In the genomic region with DNA sequence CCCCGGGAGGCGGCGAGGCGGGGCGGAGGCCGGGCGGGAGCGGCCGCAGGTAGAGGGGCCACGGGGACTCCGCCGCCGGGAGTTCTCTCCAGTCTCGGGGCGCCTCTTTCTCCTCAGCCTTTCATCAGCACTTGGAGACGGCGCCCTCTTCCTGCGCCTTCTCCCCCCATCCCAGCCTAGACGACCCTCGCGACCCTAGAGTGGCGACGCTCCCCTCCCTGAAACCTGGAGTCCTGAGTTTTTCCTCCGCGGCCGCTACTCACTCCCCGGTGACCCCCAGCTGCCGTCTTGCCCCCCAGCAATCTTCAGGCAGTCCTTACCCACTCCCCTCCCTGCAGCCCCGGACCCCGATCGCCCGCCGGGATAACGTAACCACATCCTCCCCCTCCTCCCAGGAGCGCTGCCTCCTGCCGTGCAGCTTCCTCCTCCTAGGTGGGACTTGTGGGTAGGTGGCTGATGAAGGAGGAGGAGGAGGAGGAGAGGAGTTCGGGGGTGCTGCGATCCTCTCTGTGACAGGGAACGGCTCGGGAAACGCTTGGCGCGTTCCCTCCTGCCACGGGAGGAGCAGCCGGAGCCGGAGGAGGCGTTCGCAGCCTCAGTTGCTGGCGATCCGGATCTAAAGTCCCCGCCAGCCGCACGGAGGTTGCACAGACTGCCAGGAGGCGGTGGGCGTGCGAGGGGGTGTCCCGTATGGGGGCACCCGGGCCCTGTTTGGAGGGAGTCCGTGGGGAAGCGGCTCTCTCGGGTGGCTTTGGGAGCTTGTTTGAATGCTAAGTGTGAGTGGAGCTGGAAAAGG, we compare ENCODE assay signal across 8 cellular contexts. TPM values are rescaled to one million over a fixed set of nuclear protein-coding genes. Genes with fewer than 3 reads are reported as not detected.
DNase-seq lines count a peak whose midpoint lies in the region; ATAC-seq and TF ChIP-seq lines count a peak whose summit lies in the region.

No MANE protein-coding gene starts in this region.

- no peaks in the 10 kb centered on the region for H4K20me1 ChIP-seq in neural cell (ENCODE audit: insufficient read depth)

- no peak for TF ChIP-seq EP300 in neural cell (conservative IDR thresholded peaks at IDR 0.05; ENCODE audit: poor library complexity, severe bottlenecking)

- H3K36me3 ChIP-seq in neural cell (ENCODE audit: insufficient read depth, low read length): no peaks in the 10 kb centered on the region

- peak overlapping the region; percentile 90 for H3K4me3 ChIP-seq in neural cell (ENCODE audit: low read length)

- H3K9me2 ChIP-seq in neural cell (ENCODE audit: insufficient read depth, low read length): no peaks in the 10 kb centered on the region

- peaks cover 44% of the 10 kb centered on the region for H3K79me2 ChIP-seq in neural cell (replicated peaks; ENCODE audit: insufficient read depth, low read length)

- peak; percentile 45 for TF ChIP-seq RAD21 in neural cell (conservative IDR thresholded peaks at IDR 0.05)

- peak overlapping the region; percentile 89 for H3K27ac Mint-ChIP-seq in activated T-helper 17 cell treated with anti-CD3 and anti-CD28 coated beads, Interleukin-2, amount 50 U/mL, for 72 hours

- H2AFZ ChIP-seq in neural cell (ENCODE audit: low read depth, low read length): peak overlapping the region; percentile 52

- H3K36me3 Mint-ChIP-seq in activated T-helper 17 cell treated with anti-CD3 and anti-CD28 coated beads, Interleukin-2, amount 50 U/mL, for 72 hours (ENCODE audit: low read depth): no peaks in the 10 kb centered on the region

- TF ChIP-seq CTCF in foreskin keratinocyte (conservative IDR thresholded peaks at IDR 0.05) (no peak), neural cell (IDR thresholded peaks at IDR 0.05; ENCODE audit: poor library complexity, severe bottlenecking) (peak; percentile 38)

- H3K27ac ChIP-seq in foreskin keratinocyte (peak overlapping the region; percentile 55), neural cell (ENCODE audit: low read length) (peak overlapping the region; percentile 83)

- no peaks in the 10 kb centered on the region for H3K27me3 ChIP-seq in foreskin keratinocyte
- no peaks in the 10 kb centered on the region for H3K27me3 ChIP-seq in neural cell (ENCODE audit: insufficient read depth, low read depth, low read length)

- peak; percentile 36 for DNase-seq in activated CD4-positive, CD25-positive, alpha-beta regulatory T cell treated with anti-CD3 and anti-CD28 coated beads, Interleukin-2, amount 50 U/mL, for 72 hours
- no peak for DNase-seq in activated CD4-positive, CD25-positive, alpha-beta regulatory T cell (lab: John Stamatoyannopoulos, UW)
- DNase-seq in NCI-H1092 treated with DMSO at 0.1 percent for 48 hours (lab: John Stamatoyannopoulos, UW) (peak; percentile 36), foreskin keratinocyte (peak; percentile 14 to 34), dedifferentiated amniotic fluid mesenchymal stem cell (ENCODE audit: extremely low spot score) (no peak)

- H3K9me3 ChIP-seq in neural cell (ENCODE audit: low read length): no peaks in the 10 kb centered on the region

- H3K4me2 ChIP-seq in neural cell (ENCODE audit: low read length): peak overlapping the region; percentile 85

- peaks cover 9% of the 10 kb centered on the region for H3K9me3 Mint-ChIP-seq in activated T-helper 17 cell treated with anti-CD3 and anti-CD28 coated beads, Interleukin-2, amount 50 U/mL, for 72 hours

- H3K4me1 Mint-ChIP-seq in activated T-helper 17 cell treated with anti-CD3 and anti-CD28 coated beads, Interleukin-2, amount 50 U/mL, for 72 hours: peaks cover 10% of the 10 kb centered on the region

- peak overlapping the region; percentile 87 for H3K4me3 Mint-ChIP-seq in activated T-helper 17 cell treated with anti-CD3 and anti-CD28 coated beads, Interleukin-2, amount 50 U/mL, for 72 hours

- peak; percentile 31 for ATAC-seq in activated T-helper 17 cell treated with anti-CD3 and anti-CD28 coated beads, Interleukin-2, amount 50 U/mL, for 72 hours (replicated peaks)
- peak; percentile 32 for ATAC-seq in foreskin keratinocyte
- no peak for ATAC-seq in GM21723 (IDR thresholded peaks at IDR 0.05; ENCODE audit: unreplicated experiment)

- H3K9ac ChIP-seq in neural cell (ENCODE audit: low read length): peak overlapping the region; percentile 90

- H3K4me1 ChIP-seq in foreskin keratinocyte: peaks cover 6% of the 10 kb centered on the region

- H3K27me3 Mint-ChIP-seq in activated T-helper 17 cell treated with anti-CD3 and anti-CD28 coated beads, Interleukin-2, amount 50 U/mL, for 72 hours: no peaks in the 10 kb centered on the region

- H3F3A ChIP-seq in neural cell (ENCODE audit: insufficient read depth, low read length, poor library complexity, severe bottlenecking): peaks cover 3% of the 10 kb centered on the region

TF ChIP-seq in neural cell, 6 proteins besides CTCF, POLR2A, EP300 and RAD21:
- TF ChIP-seq EZH2 (IDR thresholded peaks at IDR 0.05; ENCODE audit: borderline replicate concordance, insufficient read depth, low read length, poor library complexity, severe bottlenecking) (no peak), TAF1 (IDR thresholded peaks at IDR 0.05; ENCODE audit: low read depth) (no peak), POLR2AphosphoS5 (IDR thresholded peaks at IDR 0.05) (peak; percentile 75), MXI1 (conservative IDR thresholded peaks at IDR 0.05; ENCODE audit: poor library complexity, severe bottlenecking) (peak; percentile 46), SMC3 (conservative IDR thresholded peaks at IDR 0.05; ENCODE audit: poor library complexity) (peak; percentile 46)
- TF ChIP-seq, protein P1, sequence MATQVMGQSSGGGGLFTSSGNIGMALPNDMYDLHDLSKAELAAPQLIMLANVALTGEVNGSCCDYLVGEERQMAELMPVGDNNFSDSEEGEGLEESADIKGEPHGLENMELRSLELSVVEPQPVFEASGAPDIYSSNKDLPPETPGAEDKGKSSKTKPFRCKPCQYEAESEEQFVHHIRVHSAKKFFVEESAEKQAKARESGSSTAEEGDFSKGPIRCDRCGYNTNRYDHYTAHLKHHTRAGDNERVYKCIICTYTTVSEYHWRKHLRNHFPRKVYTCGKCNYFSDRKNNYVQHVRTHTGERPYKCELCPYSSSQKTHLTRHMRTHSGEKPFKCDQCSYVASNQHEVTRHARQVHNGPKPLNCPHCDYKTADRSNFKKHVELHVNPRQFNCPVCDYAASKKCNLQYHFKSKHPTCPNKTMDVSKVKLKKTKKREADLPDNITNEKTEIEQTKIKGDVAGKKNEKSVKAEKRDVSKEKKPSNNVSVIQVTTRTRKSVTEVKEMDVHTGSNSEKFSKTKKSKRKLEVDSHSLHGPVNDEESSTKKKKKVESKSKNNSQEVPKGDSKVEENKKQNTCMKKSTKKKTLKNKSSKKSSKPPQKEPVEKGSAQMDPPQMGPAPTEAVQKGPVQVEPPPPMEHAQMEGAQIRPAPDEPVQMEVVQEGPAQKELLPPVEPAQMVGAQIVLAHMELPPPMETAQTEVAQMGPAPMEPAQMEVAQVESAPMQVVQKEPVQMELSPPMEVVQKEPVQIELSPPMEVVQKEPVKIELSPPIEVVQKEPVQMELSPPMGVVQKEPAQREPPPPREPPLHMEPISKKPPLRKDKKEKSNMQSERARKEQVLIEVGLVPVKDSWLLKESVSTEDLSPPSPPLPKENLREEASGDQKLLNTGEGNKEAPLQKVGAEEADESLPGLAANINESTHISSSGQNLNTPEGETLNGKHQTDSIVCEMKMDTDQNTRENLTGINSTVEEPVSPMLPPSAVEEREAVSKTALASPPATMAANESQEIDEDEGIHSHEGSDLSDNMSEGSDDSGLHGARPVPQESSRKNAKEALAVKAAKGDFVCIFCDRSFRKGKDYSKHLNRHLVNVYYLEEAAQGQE (IDR thresholded peaks at IDR 0.05; ENCODE audit: borderline replicate concordance): no peak

RNA-seq across cellular contexts. Expression of a gene that starts 0.9 kb away (rescaled TPM):
- 10 to 100 TPM in 1 of 2 donors, 1 to 10 TPM in 1; 8.6 to 10.4 TPM for total RNA-seq in activated T-helper 17 cell treated with anti-CD3 and anti-CD28 coated beads, Interleukin-2, amount 50 U/mL, for 72 hours
- 23.2 and 26.1 TPM in 2 replicates for total RNA-seq in foreskin keratinocyte
- 9.3 TPM in 2 replicates for polyA plus RNA-seq in foreskin keratinocyte
- polyA plus RNA-seq in neural cell: 109 and 130 TPM in 2 replicates
- 153 and 180 TPM in 2 replicates for polyA minus RNA-seq in neural cell

Comparison
In these comparisons a context has a peak if more than half of its experiments do, and no peak if none do; other contexts are left out.
1. DNase-seq: peak in activated CD4-positive, CD25-positive, alpha-beta regulatory T cell treated with anti-CD3 and anti-CD28 coated beads, Interleukin-2, amount 50 U/mL, for 72 hours (single experiment), NCI-H1092 treated with DMSO at 0.1 percent for 48 hours (single experiment) and foreskin keratinocyte (2 of 2); none in activated CD4-positive, CD25-positive, alpha-beta regulatory T cell (0 of 4) and dedifferentiated amniotic fluid mesenchymal stem cell (single experiment).